ENCODE assay signal across 15 cellular contexts in the genomic region with DNA sequence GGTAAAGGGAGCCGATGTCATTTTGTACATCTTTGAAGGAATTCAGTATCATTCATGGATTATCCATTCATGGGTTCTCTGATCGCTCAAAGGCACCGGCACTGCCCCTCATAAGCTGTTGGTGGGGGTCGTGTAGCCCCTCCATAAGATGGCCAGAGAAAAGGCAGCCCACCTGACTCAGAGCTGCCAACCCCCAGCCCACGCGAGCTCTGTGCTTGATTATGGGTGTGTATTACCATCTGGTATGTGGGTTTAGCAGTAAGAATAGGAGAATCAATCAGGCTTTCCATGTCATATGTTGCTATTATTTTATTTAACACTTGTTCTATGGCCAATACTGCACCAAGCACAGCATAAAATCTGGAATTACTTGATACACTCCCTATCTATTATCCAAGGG.
"Had no signal": no experiment of that assay in that cellular context is flagged by ENCODE, and none has a peak within 500 bp of the region (broad histone marks: within the 10 kb centered on the region; RNA-seq: fewer than 3 reads in every experiment).

No MANE protein-coding gene starts in this region.

- DNase-seq: activated naive CD4-positive, alpha-beta T cell; amygdala; body of pancreas; caudate nucleus; colonic mucosa; esophagus squamous epithelium; hypothalamus; left ventricle myocardium inferior; mucosa of descending colon; occipital lobe; stomach; testis; upper lobe of right lung; WERI-Rb-1 had no signal

- H3K4me3 Mint-ChIP-seq: nephron had no signal

- H3K4me1 Mint-ChIP-seq: nephron had no signal

- ATAC-seq: body of pancreas, mucosa of descending colon, upper lobe of right lung had no signal

- H3K9me3 Mint-ChIP-seq: nephron had no signal

- H3K27ac Mint-ChIP-seq: nephron had no signal
